8 cellular contexts compared by ENCODE assay signal in genomic region chr17:42680331-42680808, GRCh38. TPM values are rescaled to one million over a fixed set of nuclear protein-coding genes. Genes with fewer than 3 reads are reported as not detected.
A peak's percentile ranks its signal among the peaks of the same experiment; 100 is the strongest.
DNase-seq lines count a peak whose midpoint lies in the region; ATAC-seq and TF ChIP-seq lines count a peak whose summit lies in the region.

No MANE protein-coding gene starts in this region.

- no peak overlapping the region; the same call in 1 of the 2 replicates for H3K9ac ChIP-seq in GM23248

- no peak for DNase-seq in A673 (ENCODE audit: low spot score)
- DNase-seq in GM23248, result no peak
- DNase-seq in ascending aorta (ENCODE audit: low spot score in 2 of 2), result no peak
- peak; percentile 18 for DNase-seq in medulla oblongata (ENCODE audit: extremely low spot score)
- no peak for DNase-seq in NK-92 (lab: John Stamatoyannopoulos, UW; ENCODE audit: unreplicated experiment)
- no peak for DNase-seq in LoVo (ENCODE audit: low spot score)
- no peak for DNase-seq in stimulated activated naive CD4-positive, alpha-beta T cell treated with Interleukin-2 at 50 U/mL for 16 hours (lab: John Stamatoyannopoulos, UW)

- no peaks in the 10 kb centered on the region for H3K9me3 ChIP-seq in A673 (ENCODE audit: low read depth, low read length, poor library complexity, severe bottlenecking)
- H3K9me3 ChIP-seq in GM23248 (ENCODE audit: low read depth), result no peaks in the 10 kb centered on the region
- H3K9me3 ChIP-seq in ascending aorta, result no peaks in the 10 kb centered on the region

- no peak overlapping the region for H3K4me2 ChIP-seq in GM23248 (ENCODE audit: unreplicated experiment)

- in situ Hi-C loops in GM23248 (cut with MboI), result no loop called here

- CTCF ChIA-PET in A673 (lab: Charles Lee), result interaction anchor here (0.5 to 2.6 kb wide), 2 partner anchors 102 to 150 kb away, joined by 5 to 14 read pairs; no protein-coding TSS in a partner anchor

- peak overlapping the region; percentile 78 for H2AFZ ChIP-seq in GM23248

- no peaks in the 10 kb centered on the region for H4K20me1 ChIP-seq in GM23248 (ENCODE audit: insufficient read depth)

- H3K4me1 ChIP-seq in A673 (ENCODE audit: insufficient read depth, low read length, poor library complexity, severe bottlenecking), result peaks cover 22% of the 10 kb centered on the region
- H3K4me1 ChIP-seq in GM23248 (ENCODE audit: insufficient read depth), result peaks cover 26% of the 10 kb centered on the region
- H3K4me1 ChIP-seq in ascending aorta, result peaks cover 29 to 44% of the 10 kb centered on the region in 2 donors

- H3K27me3 ChIP-seq in A673 (replicated peaks; ENCODE audit: insufficient read depth, low read depth, low read length, poor library complexity) (no peaks in the 10 kb centered on the region), GM23248 (replicated peaks; ENCODE audit: insufficient read depth) (no peaks in the 10 kb centered on the region), ascending aorta (no peaks in the 10 kb centered on the region)

- H3K36me3 ChIP-seq in A673 (ENCODE audit: insufficient read depth, low read length, poor library complexity, severe bottlenecking) (no peaks in the 10 kb centered on the region), GM23248 (ENCODE audit: low read depth) (no peaks in the 10 kb centered on the region), ascending aorta (peaks cover 0 to 2% of the 10 kb centered on the region in 2 donors)

- no TSS peak for BruUV-seq in A673 (replicated peaks; lab: Mats Ljungman, UMichigan)

- intact Hi-C loops in A673 (cut with micrococcal nuclease; ENCODE audit: unreplicated experiment) (no loop called here), ascending aorta (cut with DNase I) (no loop called here)

- peaks cover 21% of the 10 kb centered on the region for H3F3A ChIP-seq in GM23248 (ENCODE audit: insufficient read depth)

- POLR2A ChIA-PET in A673 (lab: Charles Lee; ENCODE audit: low non-redundant PET), result no interaction called here

- no peaks in the 10 kb centered on the region for H3K9me2 ChIP-seq in GM23248 (ENCODE audit: insufficient read depth)

- H3K79me2 ChIP-seq in GM23248 (ENCODE audit: insufficient read depth), result peaks cover 19% of the 10 kb centered on the region

- no peak for TF ChIP-seq CTCF in A673 (conservative IDR thresholded peaks at IDR 0.05; ENCODE audit: low read depth, low read length)
- TF ChIP-seq CTCF in ascending aorta (IDR thresholded peaks at IDR 0.05), result no peak

- H3K27ac ChIP-seq in A673 (ENCODE audit: low read depth, low read length, poor library complexity, severe bottlenecking) (peak overlapping the region; percentile 88), GM23248 (peak overlapping the region; percentile 85), ascending aorta (peak overlapping the region; percentile 94 to 95)

- 58 to 59% methylated on average over 20 of the region's 20 CpGs for whole genome bisulfite sequencing in GM23248 (ENCODE audit: low coverage in 1 of 2, low lambda C conversion rate in 2 of 2, missing lambda C conversion rate in 2 of 2), 2 experiments

- ATAC-seq in HG02870 (IDR thresholded peaks at IDR 0.05; ENCODE audit: unreplicated experiment), result no peak

- H3K4me3 ChIP-seq in A673 (ENCODE audit: low read depth, low read length, poor library complexity, severe bottlenecking) (no peak overlapping the region), GM23248 (peak overlapping the region; percentile 37; the same call in 1 of the 2 replicates), ascending aorta (peak overlapping the region; percentile 77 to 81)

RNA-seq across cellular contexts. Expression of gene CCR10, which starts 1.3 kb away (rescaled TPM):
- total RNA-seq in A673 (2021) (0.52 and 0.55 TPM in 2 replicates), ascending aorta (91.2 TPM)
- 1.1 and 3.5 TPM in 2 replicates for total RNA-seq in GM23248 (2014; rRNA removed; shearing (Covaris generic))
- 1.6 and 2.5 TPM in 2 replicates for polyA plus RNA-seq in GM23248 (2016; fragmentation: Nextera tagmentation; extraction: Ambion mirVana)

RNA-seq across cellular contexts. Expression of gene CNTNAP1, which starts 2.0 kb away (rescaled TPM):
- total RNA-seq in A673 (2021) (5.6 and 6.7 TPM in 2 replicates), ascending aorta (10.5 TPM)
- total RNA-seq in GM23248 (2014; rRNA removed; shearing (Covaris generic)), result 23.3 and 24.5 TPM in 2 replicates
- polyA plus RNA-seq in GM23248 (2016; fragmentation: Nextera tagmentation; extraction: Ambion mirVana), result 3.2 and 3.6 TPM in 2 replicates

RNA-seq across cellular contexts. Expression of gene PLEKHH3, which starts 3.6 kb away (rescaled TPM):
- total RNA-seq in A673 (2021) (11.9 and 16.8 TPM in 2 replicates), ascending aorta (105 TPM)
- 19.0 and 32.2 TPM in 2 replicates for total RNA-seq in GM23248 (2014; rRNA removed; shearing (Covaris generic))
- polyA plus RNA-seq in GM23248 (2016; fragmentation: Nextera tagmentation; extraction: Ambion mirVana), result 6.4 and 7.5 TPM in 2 replicates

RNA-seq across cellular contexts. Expression of gene TUBG2, which starts 21.3 kb away (rescaled TPM):
- total RNA-seq in A673 (2021), result 14.6 and 19.2 TPM in 2 replicates
- total RNA-seq in GM23248 (2014; rRNA removed; shearing (Covaris generic)), result 12.1 and 14.4 TPM in 2 replicates
- polyA plus RNA-seq in GM23248 (2016; fragmentation: Nextera tagmentation; extraction: Ambion mirVana), result 29.8 and 30.9 TPM in 2 replicates
- total RNA-seq in ascending aorta, result 73.1 TPM

Comparison
In these comparisons a context has a peak if more than half of its experiments do, and no peak if none do; other contexts are left out.
1. RNA of gene CCR10, which starts 1.3 kb away (total RNA-seq): 91.2 TPM in ascending aorta (single experiment); 1.1 to 3.5 TPM in GM23248 and 0.52 to 0.55 TPM in A673; every median in the first group is over 10 times any median in the second.
2. Peak in every context shown above with its lines, with median percentiles within 50 percentile points of each other: H3K27ac ChIP-seq.